ENCODE assay signal across 17 cellular contexts in the genomic region with DNA sequence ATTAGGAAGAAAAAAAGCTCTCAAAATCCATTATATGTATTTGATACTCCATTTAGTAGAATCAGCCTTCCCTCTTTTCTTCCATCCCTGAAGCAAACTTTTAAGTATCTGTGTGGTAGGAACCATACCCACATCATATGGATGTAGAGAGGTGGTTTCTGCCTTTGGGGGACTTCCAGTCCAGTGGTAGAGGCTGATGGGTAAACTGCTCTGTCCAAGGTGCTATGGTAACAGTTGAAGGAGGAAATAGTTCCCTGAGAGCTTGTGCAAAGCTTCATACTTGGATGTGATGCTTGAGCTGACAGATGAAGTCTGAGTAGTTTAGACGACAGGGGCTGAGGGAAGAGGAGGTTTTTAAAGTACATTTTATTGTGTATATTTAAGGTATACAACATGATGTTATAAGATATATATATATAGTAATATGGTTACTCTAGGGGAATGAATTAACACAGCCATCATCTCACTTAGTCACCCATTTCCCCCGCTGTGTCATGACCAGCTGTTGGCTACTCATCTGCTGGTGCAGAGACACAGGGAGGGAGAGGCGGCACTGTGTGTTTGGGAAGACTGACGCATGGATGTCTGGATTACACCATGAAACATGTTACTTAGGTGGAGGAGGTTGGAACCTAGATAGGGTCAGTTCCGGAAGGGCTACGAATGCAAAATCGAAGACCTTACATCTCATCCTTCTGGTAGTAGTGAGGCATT.
"Had no signal": no experiment of that assay in that cellular context is flagged by ENCODE, and none has a peak within 500 bp of the region (broad histone marks: within the 10 kb centered on the region; RNA-seq: fewer than 3 reads in every experiment).

No MANE protein-coding gene starts in this region.

- H3K27ac Mint-ChIP-seq: activated CD4-positive, alpha-beta memory T cell treated with anti-CD3 and anti-CD28 coated beads for 36 hours; activated T-cell treated with anti-CD3 and anti-CD28 coated beads, Interleukin-2, amount 50 U/mL, for 72 hours had no signal

- H3K4me3 ChIP-seq: ascending aorta, gastroesophageal sphincter, upper lobe of right lung had no signal

- H3K27me3 Mint-ChIP-seq: activated CD4-positive, alpha-beta memory T cell treated with anti-CD3 and anti-CD28 coated beads for 36 hours had no signal

- DNase-seq: activated CD4-positive, alpha-beta memory T cell treated with anti-CD3 and anti-CD28 coated beads for 36 hours; activated CD4-positive, alpha-beta T cell treated with anti-CD3 and anti-CD28 coated beads for 1 hour; activated naive CD4-positive, alpha-beta T cell; activated T-cell treated with anti-CD3 and anti-CD28 coated beads, Interleukin-2, amount 50 U/mL, for 72 hours; central memory CD4-positive, alpha-beta T cell; cortex of kidney; effector CD8-positive, alpha-beta T cell; islet precursor cell; stimulated activated CD4-positive, alpha-beta T cell treated with anti-CD3 and anti-CD28 coated beads, Interleukin-4, amount 100 ng/mL, for 1 hour; stimulated activated CD8-positive, alpha-beta memory T cell treated with anti-CD3 and anti-CD28 coated beads, Interleukin-4, amount 100 ng/mL, for 48 hours; stimulated activated naive CD8-positive, alpha-beta T cell treated with anti-CD3 and anti-CD28 coated beads, Interleukin-15, Interleukin-2, amounts not matched to agents 100 U/mL and 50 U/mL, for 24 hours; T-helper 9 cell; upper lobe of right lung had no signal

- H3K27me3 ChIP-seq: ascending aorta, gastroesophageal sphincter, upper lobe of right lung had no signal

- H3K36me3 ChIP-seq: gastroesophageal sphincter, upper lobe of right lung had no signal

- H3K4me3 Mint-ChIP-seq: activated CD4-positive, alpha-beta memory T cell treated with anti-CD3 and anti-CD28 coated beads for 36 hours; activated T-cell treated with anti-CD3 and anti-CD28 coated beads, Interleukin-2, amount 50 U/mL, for 72 hours had no signal

- H3K4me1 ChIP-seq: ascending aorta had no signal

- H3K27ac ChIP-seq: ascending aorta, gastroesophageal sphincter, upper lobe of right lung had no signal

- H3K9me3 Mint-ChIP-seq: activated CD4-positive, alpha-beta memory T cell treated with anti-CD3 and anti-CD28 coated beads for 36 hours; activated T-cell treated with anti-CD3 and anti-CD28 coated beads, Interleukin-2, amount 50 U/mL, for 72 hours had no signal

- ATAC-seq: activated T-cell treated with anti-CD3 and anti-CD28 coated beads, Interleukin-2, amount 50 U/mL, for 72 hours; gastroesophageal sphincter; left lobe of liver; sciatic nerve; stimulated activated naive CD8-positive, alpha-beta T cell treated with anti-CD3 and anti-CD28 coated beads, Interleukin-15, Interleukin-2, amounts not matched to agents 100 U/mL and 50 U/mL, for 24 hours; upper lobe of right lung had no signal

- H3K9me3 ChIP-seq: ascending aorta, gastroesophageal sphincter, upper lobe of right lung had no signal
